Comparison of ENCODE assay signal across 36 cellular contexts in genomic region chr3:182612332-182612731, GRCh38.
DNase-seq lines count a peak whose midpoint lies in the region; ATAC-seq, FAIRE-seq and TF ChIP-seq lines count a peak whose summit lies in the region.
"Had no signal": no experiment of that assay in that cellular context is flagged by ENCODE, and none has a peak within 500 bp of the region (broad histone marks: within the 10 kb centered on the region; RNA-seq: fewer than 3 reads in every experiment).

No MANE protein-coding gene starts in this region.

- peaks cover 5% of the 10 kb centered on the region for H3K36me3 Mint-ChIP-seq in Calu3 (ENCODE audit: insufficient read depth, unreplicated experiment)
- H3K36me3 Mint-ChIP-seq: CD14-positive monocyte; CD4-positive, alpha-beta memory T cell; CD4-positive, CD25-positive, alpha-beta regulatory T cell; CD8-positive, alpha-beta memory T cell; CD8-positive, alpha-beta T cell had no signal

- H3K27ac ChIP-seq in VCaP = peak overlapping the region; percentile 32; the same call in 1 of the 2 replicates
- H3K27ac ChIP-seq in GM12878 (ENCODE audit: control insufficient read depth, insufficient read depth) = no peak overlapping the region
- H3K27ac ChIP-seq in K562 (ENCODE audit: extremely low read depth, low read depth, low read length) = no peak overlapping the region
- H3K27ac ChIP-seq in thyroid gland = no peak overlapping the region
- H3K27ac ChIP-seq: 22Rv1; A549; BLaER1; BLaER1 treated with 17β-estradiol and CSF1 and Interleukin-3, amounts not matched to agents 10 nM and 100 nM; C4-2B had no signal

- H3K4me3 Mint-ChIP-seq in Calu3 (ENCODE audit: low read depth, unreplicated experiment) = no peak overlapping the region
- H3K4me3 Mint-ChIP-seq: B cell; CD14-positive monocyte; CD4-positive, alpha-beta memory T cell; CD4-positive, alpha-beta T cell; CD4-positive, CD25-positive, alpha-beta regulatory T cell; CD8-positive, alpha-beta memory T cell; CD8-positive, alpha-beta T cell had no signal

- H3K27ac Mint-ChIP-seq in Calu3 (ENCODE audit: unreplicated experiment) = peak overlapping the region; percentile 16
- H3K27ac Mint-ChIP-seq: B cell; CD14-positive monocyte; CD4-positive, alpha-beta memory T cell; CD4-positive, alpha-beta T cell; CD4-positive, CD25-positive, alpha-beta regulatory T cell; CD8-positive, alpha-beta memory T cell; CD8-positive, alpha-beta T cell had no signal

- TF ChIP-seq RAD21 in GM12878 (IDR thresholded peaks at IDR 0.05; ENCODE audit: insufficient read depth, low read depth, low read length) (no peak), K562 (CRISPR knock-in tag; conservative IDR thresholded peaks at IDR 0.05 in 1 of 2, IDR thresholded peaks at IDR 0.05 in 1 of 2) (no peak)

- WGBS in GM12878 (ENCODE audit: insufficient coverage, insufficient replicate concordance, low lambda C conversion rate, missing lambda C conversion rate) = 33% methylated on average over 3 of the region's 3 CpGs
- WGBS in K562 (ENCODE audit: insufficient coverage, low coverage, missing lambda C conversion rate) = 2% methylated on average over 3 of the region's 3 CpGs
- WGBS in thyroid gland, 2 donors = 88 to 89% methylated on average over 3 of the region's 3 CpGs

- ATAC-seq in GM12878 (no peak), K562 (no peak), GM21619 (IDR thresholded peaks at IDR 0.05; ENCODE audit: unreplicated experiment) (no peak)
- ATAC-seq: A549; CD8-positive, alpha-beta T cell had no signal

- H3K36me3 ChIP-seq in GM12878 (ENCODE audit: control insufficient read depth in 2 of 2, insufficient read depth in 2 of 2, low read length in 1 of 2) (no peaks in the 10 kb centered on the region), K562 (ENCODE audit: control insufficient read depth, insufficient read depth, low read length) (no peaks in the 10 kb centered on the region), thyroid gland (no peaks in the 10 kb centered on the region)
- H3K36me3 ChIP-seq: BE2C; BLaER1; BLaER1 treated with 17β-estradiol and CSF1 and Interleukin-3, amounts not matched to agents 10 nM and 100 nM had no signal

- TF ChIP-seq POLR2A in GM12878 (IDR thresholded peaks at IDR 0.05; ENCODE audit: low read depth, low read length) (no peak), K562 (conservative IDR thresholded peaks at IDR 0.05) (no peak), thyroid gland (IDR thresholded peaks at IDR 0.05) (no peak)

- no peaks in the 10 kb centered on the region for H3K79me2 ChIP-seq in GM12878 (ENCODE audit: control insufficient read depth, insufficient read depth, low read length)
- H3K79me2 ChIP-seq in K562 (ENCODE audit: control insufficient read depth, insufficient read depth, low read length) = no peaks in the 10 kb centered on the region

- TF ChIP-seq EP300 in GM12878 (IDR thresholded peaks at IDR 0.05; ENCODE audit: borderline replicate concordance in 1 of 2, control insufficient read depth in 1 of 2, low read depth in 2 of 2, low read length in 2 of 2) (no peak), K562 (IDR thresholded peaks at IDR 0.05; ENCODE audit: low read length) (no peak)

- DNase-seq in Calu3 = no peak
- no peak for DNase-seq in GM12878 (ENCODE audit: low read depth, low spot score)
- DNase-seq in K562 (ENCODE audit: extremely low read depth in 1 of 4, low spot score in 3 of 4) = no peak
- DNase-seq in OCI-M1 (lab: John Stamatoyannopoulos, UW) = no peak
- no peak for DNase-seq in AG08395 (ENCODE audit: low spot score)
- DNase-seq in thyroid gland = no peak
- DNase-seq: 8988T; ACHN; AML-193; BE2C; C1 segment of cervical spinal cord; Caco-2; CD4-positive, alpha-beta memory T cell; CD4-positive, alpha-beta T cell; CD4-positive, CD25-positive, alpha-beta regulatory T cell; CD8-positive, alpha-beta memory T cell; CD8-positive, alpha-beta T cell; COR-L47; DMS 273 treated with DMSO at 0.1 percent for 48 hours; DMS153; DMS53; DMS79; DMS79 treated with DMSO at 0.1 percent for 48 hours; DND-41; EL had no signal

- no peak overlapping the region for H3K4me3 ChIP-seq in GM12878
- no peak overlapping the region for H3K4me3 ChIP-seq in K562
- no peak overlapping the region for H3K4me3 ChIP-seq in thyroid gland (replicated peaks in 1 of 3)
- H3K4me3 ChIP-seq: A549; BLaER1; BLaER1 treated with 17β-estradiol and CSF1 and Interleukin-3, amounts not matched to agents 10 nM and 100 nM had no signal

- intact Hi-C loops in Calu3 (cut with micrococcal nuclease; ENCODE audit: unreplicated experiment) (no loop called here), GM12878 (cut with micrococcal nuclease; ENCODE audit: unreplicated experiment) (loop anchor here (10.0 kb wide), 1 partner anchor 368 kb away; no protein-coding TSS in a partner anchor), K562 (cut with micrococcal nuclease) (no loop called here), thyroid gland (cut with DNase I) (no loop called here)

- FAIRE-seq in GM12878 (lab: Jason Lieb, UNC) (no peak), K562 (lab: Jason Lieb, UNC) (no peak)
- FAIRE-seq: A204.1, A549, D721Med had no signal

- no peaks in the 10 kb centered on the region for H3K9me1 ChIP-seq in K562 (ENCODE audit: control insufficient read depth, insufficient read depth, low read length)

- peaks cover 45% of the 10 kb centered on the region for H3K4me1 Mint-ChIP-seq in Calu3 (ENCODE audit: low read depth, unreplicated experiment)
- H3K4me1 Mint-ChIP-seq: B cell; CD14-positive monocyte; CD4-positive, alpha-beta memory T cell; CD4-positive, CD25-positive, alpha-beta regulatory T cell; CD8-positive, alpha-beta memory T cell had no signal

- H2AFZ ChIP-seq in GM12878 (ENCODE audit: control insufficient read depth, low read depth, low read length) (no peak overlapping the region), K562 (ENCODE audit: low read depth, low read length) (no peak overlapping the region)

- H3K27me3 Mint-ChIP-seq in Calu3 (ENCODE audit: unreplicated experiment) = no peaks in the 10 kb centered on the region

- CTCF ChIA-PET in Calu3 (lab: Charles Lee) = interaction anchor here (0.7 to 1.0 kb wide), 3 partner anchors 9 to 224 kb away, joined by 3 to 5 read pairs (median 3); no protein-coding TSS in a partner anchor
- CTCF ChIA-PET in GM12878 (lab: Yijun Ruan, JAX) = interaction anchor here (0.7 kb wide), 1 partner anchor 33 kb away, joined by 3 read pairs; no protein-coding TSS in a partner anchor
- CTCF ChIA-PET in K562 (lab: Yijun Ruan, JAX; ENCODE audit: low intra/inter-chr PET ratio) = no interaction called here

- H3K4me2 ChIP-seq in GM12878 (ENCODE audit: control insufficient read depth, insufficient read depth) = no peak overlapping the region
- no peak overlapping the region for H3K4me2 ChIP-seq in K562 (ENCODE audit: insufficient read depth, low read length)
- H3K4me2 ChIP-seq: A549; BLaER1; BLaER1 treated with 17β-estradiol and CSF1 and Interleukin-3, amounts not matched to agents 10 nM and 100 nM had no signal

- H3K27me3 ChIP-seq in GM12878 (replicated peaks in 1 of 2; ENCODE audit: control insufficient read depth in 2 of 2, insufficient read depth in 2 of 2, low read length in 1 of 2) (no peaks in the 10 kb centered on the region; a peak in 1 of 4 replicates), K562 (ENCODE audit: control insufficient read depth in 2 of 2, insufficient read depth in 2 of 2, low read length in 2 of 2) (0 out of 5 replicates have a peak, but pooled peaks cover 0 to 2% of the 10 kb centered on the region in 2 experiments), thyroid gland (no peaks in the 10 kb centered on the region)
- H3K27me3 ChIP-seq: BLaER1; BLaER1 treated with 17β-estradiol and CSF1 and Interleukin-3, amounts not matched to agents 10 nM and 100 nM had no signal

- no TSS peak for BruUV-seq in Calu3 (replicated peaks; lab: Mats Ljungman, UMichigan)
- BruUV-seq in GM12878 (replicated peaks; lab: Mats Ljungman, UMichigan) = no TSS peak
- BruUV-seq in K562 (replicated peaks; lab: Mats Ljungman, UMichigan) = no TSS peak

- SMC1A ChIA-PET in GM12878 (lab: Charles Lee; ENCODE audit: uncharacterized antibody, unreplicated experiment) = no interaction called here

- H3K9me3 ChIP-seq in GM12878 (replicated peaks; ENCODE audit: control insufficient read depth, insufficient read depth, low read length) (no peaks in the 10 kb centered on the region), K562 (replicated peaks; ENCODE audit: control insufficient read depth, insufficient read depth, low read depth, low read length) (no peaks in the 10 kb centered on the region), thyroid gland (no peaks in the 10 kb centered on the region)
- H3K9me3 ChIP-seq: A549; BE2C; BLaER1; BLaER1 treated with 17β-estradiol and CSF1 and Interleukin-3, amounts not matched to agents 10 nM and 100 nM; Caco-2 had no signal

- H3K9me3 Mint-ChIP-seq in Calu3 (ENCODE audit: low read depth, unreplicated experiment) = no peaks in the 10 kb centered on the region
- H3K9me3 Mint-ChIP-seq: CD14-positive monocyte; CD4-positive, alpha-beta memory T cell; CD4-positive, alpha-beta T cell; CD8-positive, alpha-beta memory T cell; CD8-positive, alpha-beta T cell had no signal

- in situ Hi-C loops in GM12878 (cut with MboI) = no loop called here
- in situ Hi-C loops in K562 (cut with MboI) = loop anchor here (10.0 kb wide), 1 partner anchor 908 kb away; no protein-coding TSS in a partner anchor

- no peaks in the 10 kb centered on the region for H4K20me1 ChIP-seq in GM12878 (ENCODE audit: control insufficient read depth, insufficient read depth)
- H4K20me1 ChIP-seq in K562 (replicated peaks; ENCODE audit: control insufficient read depth, insufficient read depth, low read length) = no peaks in the 10 kb centered on the region
- H4K20me1 ChIP-seq: BLaER1; BLaER1 treated with 17β-estradiol and CSF1 and Interleukin-3, amounts not matched to agents 10 nM and 100 nM had no signal

- TF ChIP-seq CTCF in Calu3 (IDR thresholded peaks at IDR 0.05; ENCODE audit: unreplicated experiment) = no peak
- TF ChIP-seq CTCF in VCaP (conservative IDR thresholded peaks at IDR 0.05) = no peak
- TF ChIP-seq CTCF in GM12878 (IDR thresholded peaks at IDR 0.05 in 2 of 3, conservative IDR thresholded peaks at IDR 0.05 in 1 of 3; ENCODE audit: control insufficient read depth in 2 of 3, extremely low read depth in 1 of 3, insufficient read depth in 1 of 3, low read depth in 3 of 3, low read length in 3 of 3) = no peak
- no peak for TF ChIP-seq CTCF in K562 (IDR thresholded peaks at IDR 0.05 in 2 of 3, conservative IDR thresholded peaks at IDR 0.05 in 1 of 3; ENCODE audit: insufficient read depth in 2 of 3, low read depth in 1 of 3, low read length in 3 of 3)
- TF ChIP-seq CTCF in thyroid gland (IDR thresholded peaks at IDR 0.05) = no peak

- no peak overlapping the region for H3K9ac ChIP-seq in GM12878 (ENCODE audit: control insufficient read depth, insufficient read depth, low read length)
- no peak overlapping the region for H3K9ac ChIP-seq in K562 (ENCODE audit: insufficient read depth in 1 of 2, low read depth in 2 of 2, low read length in 2 of 2)
- H3K9ac ChIP-seq: BLaER1; BLaER1 treated with 17β-estradiol and CSF1 and Interleukin-3, amounts not matched to agents 10 nM and 100 nM had no signal

- RAD21 ChIA-PET in GM12878 (lab: Charles Lee; ENCODE audit: unreplicated experiment) = no interaction called here

- POLR2A ChIA-PET in GM12878 (lab: Charles Lee) = no interaction called here
- POLR2A ChIA-PET in K562 (lab: Yijun Ruan, JAX) = no interaction called here

- H3K4me1 ChIP-seq in GM12878 (ENCODE audit: control insufficient read depth, insufficient read depth, low read length) = no peaks in the 10 kb centered on the region
- no peaks in the 10 kb centered on the region for H3K4me1 ChIP-seq in K562 (replicated peaks in 1 of 2; ENCODE audit: control insufficient read depth in 2 of 2, insufficient read depth in 2 of 2, low read length in 2 of 2)
- no peaks in the 10 kb centered on the region for H3K4me1 ChIP-seq in thyroid gland
- H3K4me1 ChIP-seq: A549, BE2C had no signal
